ENCODE assay signal across 10 cellular contexts in the genomic region with DNA sequence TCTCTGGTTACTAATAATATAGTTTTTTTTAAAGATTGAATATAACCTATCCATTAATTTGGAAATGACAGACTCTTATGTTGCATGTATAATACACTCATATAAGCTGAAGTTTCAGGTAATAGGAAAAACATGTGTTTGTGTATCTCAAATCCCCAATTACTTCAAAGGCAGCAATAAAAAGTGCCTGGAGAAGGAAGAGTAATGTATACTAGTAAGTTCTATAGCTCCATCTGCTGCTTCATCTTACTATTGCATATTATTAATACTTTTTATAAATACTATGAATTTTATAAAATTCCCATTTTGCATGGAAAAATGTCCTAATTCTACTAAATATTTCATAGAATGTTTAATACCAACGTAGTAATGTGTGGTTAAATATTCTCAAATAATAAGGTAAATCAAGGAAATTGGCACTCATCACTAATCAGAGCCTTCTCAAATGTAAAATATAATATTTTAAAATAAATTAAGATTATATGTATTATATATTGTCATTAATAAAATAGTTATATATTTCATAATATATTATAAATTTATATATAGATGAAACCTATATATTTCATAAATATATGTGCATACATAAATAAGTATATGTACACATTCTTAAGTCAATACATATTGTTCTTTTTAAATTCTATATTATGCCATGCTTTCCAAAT.
DNase-seq lines count a peak whose midpoint lies in the region; ATAC-seq, FAIRE-seq and TF ChIP-seq lines count a peak whose summit lies in the region.
"Had no signal": no experiment of that assay in that cellular context is flagged by ENCODE, and none has a peak within 500 bp of the region (broad histone marks: within the 10 kb centered on the region; RNA-seq: fewer than 3 reads in every experiment).

No MANE protein-coding gene starts in this region.

- no peaks in the 10 kb centered on the region for H3K4me1 ChIP-seq in left ventricle myocardium inferior
- H3K4me1 ChIP-seq in PC-9 (replicated peaks; ENCODE audit: insufficient read depth): no peaks in the 10 kb centered on the region
- no peaks in the 10 kb centered on the region for H3K4me1 ChIP-seq in esophagus muscularis mucosa
- no peaks in the 10 kb centered on the region for H3K4me1 ChIP-seq in CD8-positive, alpha-beta memory T cell (ENCODE audit: insufficient read depth, low read length)

- H3K36me3 Mint-ChIP-seq in CD8-positive, alpha-beta memory T cell: no peaks in the 10 kb centered on the region
- H3K36me3 Mint-ChIP-seq: natural killer cell treated with Interleukin-12 subunit alpha and Interleukin-12 subunit beta and Interleukin-15 and Interleukin-18, amount 100 ng/mL, for 72 hours had no signal

- CTCF ChIA-PET in PC-9 (lab: Charles Lee): interaction anchor here (0.6 to 1.6 kb wide), 8 partner anchors 10 to 976 kb away, joined by 3 to 6 read pairs (median 4); a partner anchor contains a TSS
- CTCF ChIA-PET in CD8-positive, alpha-beta memory T cell (lab: Charles Lee): no interaction called here

- no peaks in the 10 kb centered on the region for H3K9me2 ChIP-seq in PC-9 (ENCODE audit: insufficient read depth)

- no peaks in the 10 kb centered on the region for H3K9me3 ChIP-seq in left ventricle myocardium inferior (replicated peaks)
- H3K9me3 ChIP-seq in PC-9 (ENCODE audit: insufficient read depth, low read depth): no peaks in the 10 kb centered on the region
- H3K9me3 ChIP-seq in esophagus muscularis mucosa: no peaks in the 10 kb centered on the region
- no peaks in the 10 kb centered on the region for H3K9me3 ChIP-seq in CD8-positive, alpha-beta memory T cell (ENCODE audit: low read length)

- H3K36me3 ChIP-seq in left ventricle myocardium inferior (no peaks in the 10 kb centered on the region), PC-9 (ENCODE audit: low read depth) (no peaks in the 10 kb centered on the region), esophagus muscularis mucosa (no peaks in the 10 kb centered on the region)
- H3K36me3 ChIP-seq in CD8-positive, alpha-beta memory T cell (ENCODE audit: insufficient read depth, low read length): no peaks in the 10 kb centered on the region

- no peaks in the 10 kb centered on the region for H4K20me1 ChIP-seq in PC-9 (ENCODE audit: insufficient read depth)

- TF ChIP-seq CTCF in left ventricle myocardium inferior (IDR thresholded peaks at IDR 0.05; ENCODE audit: borderline replicate concordance) (peak; percentile 52), PC-9 (conservative IDR thresholded peaks at IDR 0.05) (peak; percentile 69), esophagus muscularis mucosa (IDR thresholded peaks at IDR 0.05) (peak; percentile 26 to 42 (median 31))

- H3K4me3 Mint-ChIP-seq in CD8-positive, alpha-beta memory T cell: no peak overlapping the region
- H3K4me3 Mint-ChIP-seq: natural killer cell treated with Interleukin-12 subunit alpha and Interleukin-12 subunit beta and Interleukin-15 and Interleukin-18, amount 100 ng/mL, for 72 hours had no signal

- H3K27ac ChIP-seq in left ventricle myocardium inferior (replicated peaks) (no peak overlapping the region), PC-9 (no peak overlapping the region), esophagus muscularis mucosa (replicated peaks in 1 of 4) (no peak overlapping the region)
- no peak overlapping the region for H3K27ac ChIP-seq in CD8-positive, alpha-beta memory T cell (ENCODE audit: low read depth, low read length)
- H3K27ac ChIP-seq: HL-60 had no signal

- H3K4me2 ChIP-seq in PC-9: no peak overlapping the region

- DNase-seq in left ventricle myocardium inferior (no peak), Right ventricle myocardium superior (no peak), PC-9 (peak in 1 of 2 experiments; percentile 38), esophagus muscularis mucosa (ENCODE audit: extremely low spot score) (no peak), urothelium cell line (ENCODE audit: low spot score) (peak; percentile 60), T-helper 1 cell (no peak)
- DNase-seq in CD8-positive, alpha-beta memory T cell: no peak

- ATAC-seq in Right ventricle myocardium superior (ENCODE audit: poor library complexity): no peak
- ATAC-seq in HG03135 (IDR thresholded peaks at IDR 0.05; ENCODE audit: unreplicated experiment): no peak
- ATAC-seq: natural killer cell treated with Interleukin-12 subunit alpha and Interleukin-12 subunit beta and Interleukin-15 and Interleukin-18, amount 100 ng/mL, for 72 hours had no signal

- intact Hi-C loops in left ventricle myocardium inferior (cut with micrococcal nuclease) (no loop called here), Right ventricle myocardium superior (cut with DNase I) (loop anchor here (5.0 to 10.0 kb wide), 2 partner anchors 543 to 756 kb away; a partner anchor contains a TSS), PC-9 (cut with micrococcal nuclease; ENCODE audit: unreplicated experiment) (loop anchor here (2.0 kb wide), 1 partner anchor 759 kb away; no protein-coding TSS in a partner anchor), esophagus muscularis mucosa (cut with DNase I) (no loop called here)

- H3K27me3 ChIP-seq in left ventricle myocardium inferior (ENCODE audit: low read depth) (no peaks in the 10 kb centered on the region), PC-9 (ENCODE audit: insufficient read depth, low read depth) (no peaks in the 10 kb centered on the region), esophagus muscularis mucosa (no peaks in the 10 kb centered on the region)
- H3K27me3 ChIP-seq in CD8-positive, alpha-beta memory T cell (ENCODE audit: insufficient read depth, low read length, poor library complexity, severe bottlenecking): no peaks in the 10 kb centered on the region

- no peaks in the 10 kb centered on the region for H3F3A ChIP-seq in PC-9 (ENCODE audit: insufficient read depth, low read depth)

- no peak for TF ChIP-seq EP300 in esophagus muscularis mucosa (IDR thresholded peaks at IDR 0.05)

- H3K4me1 Mint-ChIP-seq in CD8-positive, alpha-beta memory T cell: no peaks in the 10 kb centered on the region

- BruUV-seq in PC-9 (replicated peaks; lab: Mats Ljungman, UMichigan): no TSS peak

- no peak for TF ChIP-seq POLR2A in esophagus muscularis mucosa (IDR thresholded peaks at IDR 0.05; ENCODE audit: low read depth)

- peaks cover under 1 to 6% (median 2%) of the 10 kb centered on the region in 5 donors for H3K9me3 Mint-ChIP-seq in CD8-positive, alpha-beta memory T cell
- H3K9me3 Mint-ChIP-seq: natural killer cell treated with Interleukin-12 subunit alpha and Interleukin-12 subunit beta and Interleukin-15 and Interleukin-18, amount 100 ng/mL, for 72 hours had no signal

- no peaks in the 10 kb centered on the region for H3K79me2 ChIP-seq in PC-9 (ENCODE audit: low read depth)

- no peak overlapping the region for H3K4me3 ChIP-seq in left ventricle myocardium inferior
- H3K4me3 ChIP-seq in PC-9: no peak overlapping the region
- no peak overlapping the region for H3K4me3 ChIP-seq in esophagus muscularis mucosa
- H3K4me3 ChIP-seq in CD8-positive, alpha-beta memory T cell (ENCODE audit: low read length): no peak overlapping the region

- H3K27ac Mint-ChIP-seq in CD8-positive, alpha-beta memory T cell: no peak overlapping the region
- H3K27ac Mint-ChIP-seq: natural killer cell treated with Interleukin-12 subunit alpha and Interleukin-12 subunit beta and Interleukin-15 and Interleukin-18, amount 100 ng/mL, for 72 hours had no signal

- FAIRE-seq in urothelium cell line (lab: Jason Lieb, UNC): no peak

- WGBS in esophagus muscularis mucosa: 39% methylated on average over 1 of the region's 1 CpG

- no peak overlapping the region for H2AFZ ChIP-seq in PC-9

- no peaks in the 10 kb centered on the region for H3K27me3 Mint-ChIP-seq in CD8-positive, alpha-beta memory T cell
- H3K27me3 Mint-ChIP-seq: natural killer cell treated with Interleukin-12 subunit alpha and Interleukin-12 subunit beta and Interleukin-15 and Interleukin-18, amount 100 ng/mL, for 72 hours had no signal

- POLR2A ChIA-PET in PC-9 (lab: Charles Lee; ENCODE audit: unreplicated experiment): no interaction called here
- POLR2A ChIA-PET in CD8-positive, alpha-beta memory T cell (lab: Charles Lee): no interaction called here

Comparison
In these comparisons a context has a peak if more than half of its experiments do, and no peak if none do; other contexts are left out.
1. intact Hi-C loops: an anchor here in Right ventricle myocardium superior (5.0 to 10.0 kb wide) and PC-9 (2.0 kb wide); none called in left ventricle myocardium inferior and esophagus muscularis mucosa.